ENCODE assay signal across 22 cellular contexts in the genomic region with DNA sequence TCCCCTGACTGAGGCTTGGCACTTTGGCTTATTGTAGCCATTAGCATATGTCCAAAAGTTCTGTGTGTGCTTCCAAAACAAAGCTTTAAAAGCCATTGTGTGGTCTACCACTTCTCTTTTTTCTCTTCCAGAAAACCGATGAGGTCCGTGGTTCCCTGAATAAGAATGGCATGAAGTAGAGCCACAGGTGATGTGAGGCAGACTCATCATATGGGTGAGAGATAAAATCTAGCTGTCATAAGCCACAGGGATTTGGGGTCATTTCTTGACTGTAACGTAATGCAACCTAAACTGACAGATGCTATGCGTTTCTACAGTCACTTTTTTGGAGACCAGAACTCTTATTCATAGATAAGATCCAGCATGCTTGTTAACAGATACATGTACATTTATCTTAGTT.
"Had no signal": no experiment of that assay in that cellular context is flagged by ENCODE, and none has a peak within 500 bp of the region (broad histone marks: within the 10 kb centered on the region; RNA-seq: fewer than 3 reads in every experiment).

No MANE protein-coding gene starts in this region.

- DNase-seq: activated CD4-positive, alpha-beta T cell treated with anti-CD3 and anti-CD28 coated beads for 1 hour; activated CD4-positive, alpha-beta T cell treated with anti-CD3 and anti-CD28 coated beads, Interleukin-2, amount 50 U/mL, for 4 hours; activated CD8-positive, alpha-beta memory T cell treated with anti-CD3 and anti-CD28 coated beads, Interleukin-2, amount 10 ng/mL, durations not matched to agents 7 days and 5 days; activated effector memory CD4-positive, alpha-beta T cell treated with anti-CD3 and anti-CD28 coated beads, Interleukin-2, amount 50 U/mL, for 16 hours; activated T-cell treated with anti-CD3 and anti-CD28 coated beads, Interleukin-2, amount 50 U/mL, for 1 hour; cerebellar nuclear complex; effector CD8-positive, alpha-beta T cell; foreskin fibroblast; hypothalamus; left ventricle myocardium inferior; mucosa of descending colon; naive thymus-derived CD8-positive, alpha-beta T cell; nucleus accumbens; posterior cingulate gyrus; stimulated activated CD4-positive, alpha-beta T cell treated with anti-CD3 and anti-CD28 coated beads, Interleukin-4, amount 100 ng/mL, for 4 hours; stimulated activated CD8-positive, alpha-beta memory T cell treated with anti-CD3 and anti-CD28 coated beads, Interleukin-4, amount 100 ng/mL, for 48 hours; stomach; testis had no signal

- H3K27ac ChIP-seq: breast epithelium, left ventricle myocardium inferior, right atrium auricular region, skin epidermis, stomach, testis, VCaP had no signal

- H3K36me3 ChIP-seq: breast epithelium, left ventricle myocardium inferior, right atrium auricular region, stomach had no signal

- H3K27me3 ChIP-seq: breast epithelium, right atrium auricular region, testis had no signal

- ATAC-seq: activated CD8-positive, alpha-beta memory T cell treated with anti-CD3 and anti-CD28 coated beads, Interleukin-2, amount 10 ng/mL, durations not matched to agents 7 days and 5 days; mucosa of descending colon; naive thymus-derived CD8-positive, alpha-beta T cell had no signal

- H3K4me1 ChIP-seq: breast epithelium, left ventricle myocardium inferior, right atrium auricular region, stomach, testis had no signal

- H3K4me3 ChIP-seq: left ventricle myocardium inferior, mucosa of descending colon, right atrium auricular region, skin epidermis, stomach, testis had no signal

- H3K9me3 ChIP-seq: breast epithelium, left ventricle myocardium inferior, mucosa of descending colon, right atrium auricular region, stomach, testis had no signal
